1 cellular context compared by ENCODE assay signal in genomic region chr11:67272327-67273259, GRCh38.
TF ChIP-seq lines count a peak whose summit lies in the region.

No MANE protein-coding gene starts in this region.

TF ChIP-seq in GM12878, 131 proteins besides CTCF, POLR2A, EP300 and RAD21 (continues in another document):
- TF ChIP-seq, protein P1, sequence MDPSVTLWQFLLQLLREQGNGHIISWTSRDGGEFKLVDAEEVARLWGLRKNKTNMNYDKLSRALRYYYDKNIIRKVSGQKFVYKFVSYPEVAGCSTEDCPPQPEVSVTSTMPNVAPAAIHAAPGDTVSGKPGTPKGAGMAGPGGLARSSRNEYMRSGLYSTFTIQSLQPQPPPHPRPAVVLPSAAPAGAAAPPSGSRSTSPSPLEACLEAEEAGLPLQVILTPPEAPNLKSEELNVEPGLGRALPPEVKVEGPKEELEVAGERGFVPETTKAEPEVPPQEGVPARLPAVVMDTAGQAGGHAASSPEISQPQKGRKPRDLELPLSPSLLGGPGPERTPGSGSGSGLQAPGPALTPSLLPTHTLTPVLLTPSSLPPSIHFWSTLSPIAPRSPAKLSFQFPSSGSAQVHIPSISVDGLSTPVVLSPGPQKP (IDR thresholded peaks at IDR 0.05; ENCODE audit: low read depth, low read length), result 0 out of 2 replicates have a peak, but pooled peaks have one; percentile 50
- no peak for TF ChIP-seq SUPT20H (IDR thresholded peaks at IDR 0.05; ENCODE audit: borderline replicate concordance, control insufficient read depth, low read depth, low read length)
- peak; percentile 50; the same call in 1 of the 2 replicates for TF ChIP-seq TCF12 (IDR thresholded peaks at IDR 0.05; ENCODE audit: low read depth, low read length)
- no peak for TF ChIP-seq JUND (IDR thresholded peaks at IDR 0.05; ENCODE audit: low read depth, low read length)
- TF ChIP-seq NR2C2 (IDR thresholded peaks at IDR 0.05; ENCODE audit: borderline replicate concordance, control insufficient read depth, insufficient read length, low read depth), result no peak
- TF ChIP-seq CEBPB (IDR thresholded peaks at IDR 0.05; ENCODE audit: borderline replicate concordance in 1 of 2, low read depth in 2 of 2, low read length in 2 of 2), result no peak
- TF ChIP-seq, protein P2, sequence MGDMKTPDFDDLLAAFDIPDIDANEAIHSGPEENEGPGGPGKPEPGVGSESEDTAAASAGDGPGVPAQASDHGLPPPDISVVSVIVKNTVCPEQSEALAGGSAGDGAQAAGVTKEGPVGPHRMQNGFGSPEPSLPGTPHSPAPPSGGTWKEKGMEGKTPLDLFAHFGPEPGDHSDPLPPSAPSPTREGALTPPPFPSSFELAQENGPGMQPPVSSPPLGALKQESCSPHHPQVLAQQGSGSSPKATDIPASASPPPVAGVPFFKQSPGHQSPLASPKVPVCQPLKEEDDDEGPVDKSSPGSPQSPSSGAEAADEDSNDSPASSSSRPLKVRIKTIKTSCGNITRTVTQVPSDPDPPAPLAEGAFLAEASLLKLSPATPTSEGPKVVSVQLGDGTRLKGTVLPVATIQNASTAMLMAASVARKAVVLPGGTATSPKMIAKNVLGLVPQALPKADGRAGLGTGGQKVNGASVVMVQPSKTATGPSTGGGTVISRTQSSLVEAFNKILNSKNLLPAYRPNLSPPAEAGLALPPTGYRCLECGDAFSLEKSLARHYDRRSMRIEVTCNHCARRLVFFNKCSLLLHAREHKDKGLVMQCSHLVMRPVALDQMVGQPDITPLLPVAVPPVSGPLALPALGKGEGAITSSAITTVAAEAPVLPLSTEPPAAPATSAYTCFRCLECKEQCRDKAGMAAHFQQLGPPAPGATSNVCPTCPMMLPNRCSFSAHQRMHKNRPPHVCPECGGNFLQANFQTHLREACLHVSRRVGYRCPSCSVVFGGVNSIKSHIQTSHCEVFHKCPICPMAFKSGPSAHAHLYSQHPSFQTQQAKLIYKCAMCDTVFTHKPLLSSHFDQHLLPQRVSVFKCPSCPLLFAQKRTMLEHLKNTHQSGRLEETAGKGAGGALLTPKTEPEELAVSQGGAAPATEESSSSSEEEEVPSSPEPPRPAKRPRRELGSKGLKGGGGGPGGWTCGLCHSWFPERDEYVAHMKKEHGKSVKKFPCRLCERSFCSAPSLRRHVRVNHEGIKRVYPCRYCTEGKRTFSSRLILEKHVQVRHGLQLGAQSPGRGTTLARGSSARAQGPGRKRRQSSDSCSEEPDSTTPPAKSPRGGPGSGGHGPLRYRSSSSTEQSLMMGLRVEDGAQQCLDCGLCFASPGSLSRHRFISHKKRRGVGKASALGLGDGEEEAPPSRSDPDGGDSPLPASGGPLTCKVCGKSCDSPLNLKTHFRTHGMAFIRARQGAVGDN (IDR thresholded peaks at IDR 0.05), result peak; percentile 72
- peak; percentile 23; the same call in 1 of the 2 replicates for TF ChIP-seq EED (IDR thresholded peaks at IDR 0.05; ENCODE audit: low read depth)
- no peak for TF ChIP-seq CHD1 (IDR thresholded peaks at IDR 0.05; ENCODE audit: low read depth, low read length)
- no peak for TF ChIP-seq RELA (IDR thresholded peaks at IDR 0.05; ENCODE audit: borderline replicate concordance, partially characterized antibody)
- TF ChIP-seq NR2F1 (conservative IDR thresholded peaks at IDR 0.05), result no peak; the same call in 1 of the 2 replicates
- TF ChIP-seq MTA2 (IDR thresholded peaks at IDR 0.05; ENCODE audit: low read depth), result no peak
- TF ChIP-seq HDAC2 (IDR thresholded peaks at IDR 0.05), result no peak
- TF ChIP-seq RB1 (IDR thresholded peaks at IDR 0.05; ENCODE audit: borderline replicate concordance), result no peak
- TF ChIP-seq, protein P3, sequence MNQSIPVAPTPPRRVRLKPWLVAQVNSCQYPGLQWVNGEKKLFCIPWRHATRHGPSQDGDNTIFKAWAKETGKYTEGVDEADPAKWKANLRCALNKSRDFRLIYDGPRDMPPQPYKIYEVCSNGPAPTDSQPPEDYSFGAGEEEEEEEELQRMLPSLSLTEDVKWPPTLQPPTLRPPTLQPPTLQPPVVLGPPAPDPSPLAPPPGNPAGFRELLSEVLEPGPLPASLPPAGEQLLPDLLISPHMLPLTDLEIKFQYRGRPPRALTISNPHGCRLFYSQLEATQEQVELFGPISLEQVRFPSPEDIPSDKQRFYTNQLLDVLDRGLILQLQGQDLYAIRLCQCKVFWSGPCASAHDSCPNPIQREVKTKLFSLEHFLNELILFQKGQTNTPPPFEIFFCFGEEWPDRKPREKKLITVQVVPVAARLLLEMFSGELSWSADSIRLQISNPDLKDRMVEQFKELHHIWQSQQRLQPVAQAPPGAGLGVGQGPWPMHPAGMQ (IDR thresholded peaks at IDR 0.05; ENCODE audit: borderline replicate concordance), result no peak
- no peak for TF ChIP-seq ZNF384 (IDR thresholded peaks at IDR 0.05; ENCODE audit: borderline replicate concordance, low read depth, low read length)
- no peak for TF ChIP-seq PAX5 (IDR thresholded peaks at IDR 0.05; ENCODE audit: borderline replicate concordance, low read depth, low read length)
- no peak for TF ChIP-seq SREBF2 (IDR thresholded peaks at IDR 0.05; ENCODE audit: low read length)
- TF ChIP-seq RAD51 (IDR thresholded peaks at IDR 0.05), result no peak
- TF ChIP-seq SP1 (IDR thresholded peaks at IDR 0.05; ENCODE audit: low read depth, low read length), result no peak
- no peak for TF ChIP-seq MEF2B (IDR thresholded peaks at IDR 0.05; ENCODE audit: partially characterized antibody, poor library complexity, severe bottlenecking)
- TF ChIP-seq BHLHE40 (IDR thresholded peaks at IDR 0.05; ENCODE audit: borderline replicate concordance in 1 of 2, low read depth in 2 of 2, low read length in 1 of 2), result no peak
- TF ChIP-seq, protein P4, sequence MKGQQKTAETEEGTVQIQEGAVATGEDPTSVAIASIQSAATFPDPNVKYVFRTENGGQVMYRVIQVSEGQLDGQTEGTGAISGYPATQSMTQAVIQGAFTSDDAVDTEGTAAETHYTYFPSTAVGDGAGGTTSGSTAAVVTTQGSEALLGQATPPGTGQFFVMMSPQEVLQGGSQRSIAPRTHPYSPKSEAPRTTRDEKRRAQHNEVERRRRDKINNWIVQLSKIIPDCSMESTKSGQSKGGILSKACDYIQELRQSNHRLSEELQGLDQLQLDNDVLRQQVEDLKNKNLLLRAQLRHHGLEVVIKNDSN (IDR thresholded peaks at IDR 0.05; ENCODE audit: borderline replicate concordance, extremely low read length, insufficient read depth, low read depth, low read length), result peak; percentile 28
- no peak for TF ChIP-seq FOXK2 (IDR thresholded peaks at IDR 0.05)
- TF ChIP-seq, protein P5, sequence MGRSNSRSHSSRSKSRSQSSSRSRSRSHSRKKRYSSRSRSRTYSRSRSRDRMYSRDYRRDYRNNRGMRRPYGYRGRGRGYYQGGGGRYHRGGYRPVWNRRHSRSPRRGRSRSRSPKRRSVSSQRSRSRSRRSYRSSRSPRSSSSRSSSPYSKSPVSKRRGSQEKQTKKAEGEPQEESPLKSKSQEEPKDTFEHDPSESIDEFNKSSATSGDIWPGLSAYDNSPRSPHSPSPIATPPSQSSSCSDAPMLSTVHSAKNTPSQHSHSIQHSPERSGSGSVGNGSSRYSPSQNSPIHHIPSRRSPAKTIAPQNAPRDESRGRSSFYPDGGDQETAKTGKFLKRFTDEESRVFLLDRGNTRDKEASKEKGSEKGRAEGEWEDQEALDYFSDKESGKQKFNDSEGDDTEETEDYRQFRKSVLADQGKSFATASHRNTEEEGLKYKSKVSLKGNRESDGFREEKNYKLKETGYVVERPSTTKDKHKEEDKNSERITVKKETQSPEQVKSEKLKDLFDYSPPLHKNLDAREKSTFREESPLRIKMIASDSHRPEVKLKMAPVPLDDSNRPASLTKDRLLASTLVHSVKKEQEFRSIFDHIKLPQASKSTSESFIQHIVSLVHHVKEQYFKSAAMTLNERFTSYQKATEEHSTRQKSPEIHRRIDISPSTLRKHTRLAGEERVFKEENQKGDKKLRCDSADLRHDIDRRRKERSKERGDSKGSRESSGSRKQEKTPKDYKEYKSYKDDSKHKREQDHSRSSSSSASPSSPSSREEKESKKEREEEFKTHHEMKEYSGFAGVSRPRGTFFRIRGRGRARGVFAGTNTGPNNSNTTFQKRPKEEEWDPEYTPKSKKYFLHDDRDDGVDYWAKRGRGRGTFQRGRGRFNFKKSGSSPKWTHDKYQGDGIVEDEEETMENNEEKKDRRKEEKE (IDR thresholded peaks at IDR 0.05), result no peak
- TF ChIP-seq CHD4 (IDR thresholded peaks at IDR 0.05), result no peak
- TF ChIP-seq RCOR1 (conservative IDR thresholded peaks at IDR 0.05; ENCODE audit: low read depth, low read length), result no peak
- TF ChIP-seq TCF3 (IDR thresholded peaks at IDR 0.05; ENCODE audit: borderline replicate concordance, insufficient read depth, low read depth, low read length), result no peak
- no peak for TF ChIP-seq IKZF2 (IDR thresholded peaks at IDR 0.05)
- TF ChIP-seq HDAC6 (IDR thresholded peaks at IDR 0.05; ENCODE audit: unreplicated experiment), result no peak
- TF ChIP-seq TAF1 (IDR thresholded peaks at IDR 0.05; ENCODE audit: borderline replicate concordance, low read depth, low read length), result no peak
- TF ChIP-seq EZH2 (IDR thresholded peaks at IDR 0.05; ENCODE audit: borderline replicate concordance, control insufficient read depth, low read depth, low read length), result no peak
- no peak for TF ChIP-seq JUNB (IDR thresholded peaks at IDR 0.05)
- no peak for TF ChIP-seq ZBTB11 (CRISPR knock-in tag; IDR thresholded peaks at IDR 0.05)
- no peak for TF ChIP-seq HCFC1 (IDR thresholded peaks at IDR 0.05; ENCODE audit: low read length)
- 0 out of 2 replicates have a peak, but pooled peaks have one; percentile 13 for TF ChIP-seq HDGF (IDR thresholded peaks at IDR 0.05)
- TF ChIP-seq NR2C1 (IDR thresholded peaks at IDR 0.05), result peak; percentile 67
- TF ChIP-seq SMC3 (IDR thresholded peaks at IDR 0.05; ENCODE audit: borderline replicate concordance, low read length), result no peak
- no peak for TF ChIP-seq ZBED1 (IDR thresholded peaks at IDR 0.05; ENCODE audit: borderline replicate concordance)
- no peak for TF ChIP-seq TCF7 (IDR thresholded peaks at IDR 0.05; ENCODE audit: borderline replicate concordance)
- no peak for TF ChIP-seq REST (IDR thresholded peaks at IDR 0.05; ENCODE audit: low read depth, low read length)
- no peak for TF ChIP-seq NFXL1 (IDR thresholded peaks at IDR 0.05; ENCODE audit: borderline replicate concordance)
- peak; percentile 57 for TF ChIP-seq MAX (IDR thresholded peaks at IDR 0.05; ENCODE audit: low read depth, low read length)
- TF ChIP-seq, protein P6, sequence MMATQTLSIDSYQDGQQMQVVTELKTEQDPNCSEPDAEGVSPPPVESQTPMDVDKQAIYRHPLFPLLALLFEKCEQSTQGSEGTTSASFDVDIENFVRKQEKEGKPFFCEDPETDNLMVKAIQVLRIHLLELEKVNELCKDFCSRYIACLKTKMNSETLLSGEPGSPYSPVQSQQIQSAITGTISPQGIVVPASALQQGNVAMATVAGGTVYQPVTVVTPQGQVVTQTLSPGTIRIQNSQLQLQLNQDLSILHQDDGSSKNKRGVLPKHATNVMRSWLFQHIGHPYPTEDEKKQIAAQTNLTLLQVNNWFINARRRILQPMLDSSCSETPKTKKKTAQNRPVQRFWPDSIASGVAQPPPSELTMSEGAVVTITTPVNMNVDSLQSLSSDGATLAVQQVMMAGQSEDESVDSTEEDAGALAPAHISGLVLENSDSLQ (IDR thresholded peaks at IDR 0.05), result no peak
- TF ChIP-seq CBX3 (IDR thresholded peaks at IDR 0.05; ENCODE audit: borderline replicate concordance, low read depth), result no peak
